8 cellular contexts compared by ENCODE assay signal in the genomic region with DNA sequence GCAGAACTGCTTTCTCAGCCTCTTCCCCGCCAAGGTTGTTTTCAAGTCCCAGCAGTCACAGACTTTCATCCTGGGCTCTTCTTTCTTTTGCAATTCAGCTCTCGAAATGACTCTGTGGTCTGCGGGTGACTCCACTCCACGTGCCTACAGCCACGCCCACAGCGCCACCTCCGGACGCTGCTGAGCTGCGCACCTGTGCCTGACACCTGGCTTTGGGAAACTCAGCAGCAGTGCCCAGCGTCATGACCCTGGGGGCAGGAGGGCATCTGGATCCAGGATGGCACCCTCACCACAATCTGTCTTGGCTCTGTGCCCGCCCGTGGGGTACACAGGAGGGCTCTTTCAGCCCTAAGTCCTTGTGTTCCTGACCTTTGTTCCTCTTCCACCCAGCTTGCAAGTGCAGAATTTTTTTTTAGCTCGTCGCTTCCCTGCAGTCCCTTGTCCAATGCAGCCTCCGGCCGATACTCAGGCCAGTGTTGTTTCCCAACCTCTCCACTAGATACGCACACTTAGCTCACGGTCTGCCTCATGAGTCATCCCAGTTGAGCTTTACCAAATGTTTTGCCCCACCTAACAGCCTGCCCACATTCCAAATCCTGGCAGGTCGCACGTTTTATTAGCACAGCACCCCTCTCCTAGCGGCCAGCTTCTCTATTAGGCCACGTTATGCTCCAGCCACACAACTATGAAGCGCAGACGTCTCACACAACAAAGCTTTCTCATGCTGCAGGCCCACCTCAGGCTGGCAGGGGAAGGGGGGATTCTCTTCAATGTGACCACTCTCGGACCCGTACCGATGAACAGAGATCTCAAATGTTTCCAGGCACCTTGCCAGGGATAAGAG. TPM values are rescaled to one million over a fixed set of nuclear protein-coding genes. Genes with fewer than 3 reads are reported as not detected.
A peak's percentile ranks its signal among the peaks of the same experiment; 100 is the strongest.
DNase-seq lines count a peak whose midpoint lies in the region; ATAC-seq, FAIRE-seq and TF ChIP-seq lines count a peak whose summit lies in the region.

No MANE protein-coding gene starts in this region.

- peaks cover 39% of the 10 kb centered on the region for H3K79me2 ChIP-seq in HepG2 (ENCODE audit: insufficient read depth, low read length)

- H3K27ac ChIP-seq in HepG2 (ENCODE audit: extremely low read length, insufficient read depth, low read length), result peak overlapping the region; percentile 80

- peak; percentile 49 for TF ChIP-seq RAD21 in HepG2 (CRISPR knock-in tag; IDR thresholded peaks at IDR 0.05)

- H3K27me3 ChIP-seq in HepG2 (ENCODE audit: control insufficient read depth in 1 of 2, insufficient read depth in 2 of 2, low read length in 2 of 2), result no peaks in the 10 kb centered on the region; a peak in 1 of 5 replicates

- TF ChIP-seq EP300 in HepG2 (IDR thresholded peaks at IDR 0.05; ENCODE audit: low read depth in 2 of 2, low read length in 2 of 2), result peak in 1 of 2 experiments; percentile 24; a peak in 2 of 4 replicates
- no peak for TF ChIP-seq EP300 in HepG2 (CRISPR knock-in tag; IDR thresholded peaks at IDR 0.05; ENCODE audit: borderline replicate concordance)

- peak overlapping the region; percentile 96 for H3K4me2 ChIP-seq in HepG2 (ENCODE audit: low read depth, low read length)

- no peaks in the 10 kb centered on the region for H3K9me3 ChIP-seq in HepG2 (ENCODE audit: low read length)

- H3K9ac ChIP-seq in HepG2 (ENCODE audit: insufficient read depth, low read depth, low read length), result peak overlapping the region; percentile 61

- ATAC-seq in HepG2 (peak; percentile 83), HG03460 (IDR thresholded peaks at IDR 0.05; ENCODE audit: unreplicated experiment) (no peak)

- TF ChIP-seq CTCF in astrocyte of the spinal cord (IDR thresholded peaks at IDR 0.05; ENCODE audit: low read depth, low read length), result no peak
- peak; percentile 91 for TF ChIP-seq CTCF in HepG2 (CRISPR knock-in tag; IDR thresholded peaks at IDR 0.05)

- in situ Hi-C loops in astrocyte of the spinal cord (cut with HindIII; ENCODE audit: low sequenced_read_pairs), result no loop called here
- in situ Hi-C loops in HepG2 (cut with HindIII; ENCODE audit: extremely low pct_ligation_motif_present, low pct_unique_long_range_greater_than_20kb), result no loop called here

- BruUV-seq in HepG2 (replicated peaks; lab: Mats Ljungman, UMichigan), result no TSS peak

- intact Hi-C loops in HepG2 (cut with micrococcal nuclease; ENCODE audit: unreplicated experiment), result loop anchor here (2.0 kb wide), 1 partner anchor 13 kb away; no protein-coding TSS in a partner anchor

- H3K4me1 ChIP-seq in HepG2 (ENCODE audit: insufficient read depth, low read length), result peaks cover 61% of the 10 kb centered on the region

- POLR2A ChIA-PET in HepG2 (lab: Yijun Ruan, JAX), result interaction anchor here (0.6 to 2.1 kb wide), 11 partner anchors 9 to 328 kb away, joined by 3 to 66 read pairs (median 7); a partner anchor contains a TSS

- H3K4me3 ChIP-seq in astrocyte of the spinal cord (ENCODE audit: low read depth, low read length) (no peak overlapping the region), HepG2 (replicated peaks in 1 of 3; ENCODE audit: insufficient read depth in 1 of 3, low read depth in 2 of 3, low read length in 3 of 3) (peak overlapping the region; percentile 33 to 63 (median 44))

- no peak overlapping the region for H2AFZ ChIP-seq in HepG2 (ENCODE audit: low read length)

- peaks cover 3 to 8% of the 10 kb centered on the region in 2 experiments; a peak in 4 of 5 replicates for H3K36me3 ChIP-seq in HepG2 (replicated peaks in 1 of 2; ENCODE audit: control insufficient read depth in 1 of 2, insufficient read depth in 2 of 2, low read length in 2 of 2)

- H4K20me1 ChIP-seq in HepG2 (ENCODE audit: insufficient read depth, low read length), result peaks cover 6% of the 10 kb centered on the region; the same call in 1 of the 2 replicates

- peak; percentile 99 for FAIRE-seq in HepG2 (lab: Jason Lieb, UNC)

- CTCF ChIA-PET in HepG2 (lab: Yijun Ruan, JAX; ENCODE audit: low intra/inter-chr PET ratio, low total read pairs), result interaction anchor here (0.7 to 1.3 kb wide), 3 partner anchors 12 to 25 kb away, joined by 3 to 7 read pairs (median 4); no protein-coding TSS in a partner anchor

- TF ChIP-seq POLR2A in HepG2 (IDR thresholded peaks at IDR 0.05; ENCODE audit: insufficient read depth in 1 of 2, low read depth in 2 of 2, low read length in 2 of 2), result peak in 1 of 2 experiments; percentile 48; a peak in 2 of 4 replicates

- WGBS in HepG2 (ENCODE audit: low lambda C conversion rate), result 4% methylated on average over 27 of the region's 27 CpGs

- DNase-seq in DMS53 treated with DMSO at 0.1 percent for 48 hours (lab: John Stamatoyannopoulos, UW; ENCODE audit: unreplicated experiment) (peak; percentile 71), HS-5 (ENCODE audit: low read depth) (peak; percentile 89), T-helper 2 cell (peak; percentile 52 to 92 (median 75)), astrocyte of the spinal cord (ENCODE audit: low read depth, low spot score) (peak; percentile 62), HepG2 (ENCODE audit: low spot score) (peak; percentile 96), globus pallidus (ENCODE audit: low spot score) (no peak)
- peak; percentile 79 for DNase-seq in stimulated activated naive CD4-positive, alpha-beta T cell treated with Interleukin-2 at 50 U/mL for 16 hours (lab: John Stamatoyannopoulos, UW)

RNA-seq across cellular contexts. Expression of a gene that starts 6.5 kb away (rescaled TPM):
- 16.5 and 32.4 TPM in 2 replicates for total RNA-seq in HepG2 (2016; rRNA removed; fragmentation: Illumina TruSeq; extraction: Trizol)
- total RNA-seq in HepG2 (2016; cell fraction: cytosol; rRNA removed; fragmentation: Illumina TruSeq; extraction: Trizol; ENCODE audit: low read depth), result 18.3 and 20.3 TPM in 2 replicates
- 16.1 and 35.0 TPM in 2 replicates for total RNA-seq in HepG2 (2016; cell fraction: insoluble cytoplasmic fraction; rRNA removed; fragmentation: Illumina TruSeq; extraction: Trizol)
- 28.2 and 28.4 TPM in 2 replicates for total RNA-seq in HepG2 (2016; cell fraction: membrane; rRNA removed; fragmentation: Illumina TruSeq; extraction: Trizol)
- total RNA-seq in HepG2 (2016; cell fraction: nucleus; rRNA removed; fragmentation: Illumina TruSeq; extraction: Trizol), result 26.3 and 36.2 TPM in 2 replicates
- 27.6 and 40.7 TPM in 2 replicates for polyA plus RNA-seq in HepG2 (2011; rRNA removed)
- polyA plus RNA-seq in HepG2 (2011; cell fraction: cytosol; rRNA removed), result 15.8 and 24.7 TPM in 2 replicates
- polyA plus RNA-seq in HepG2 (2011; cell fraction: nucleus; rRNA removed), result 157 and 173 TPM in 2 replicates
- polyA plus RNA-seq in HepG2 (2012), result 24.4 and 27.6 TPM in 2 replicates
- polyA plus RNA-seq in HepG2 (2016; cell fraction: cytosol; fragmentation: Illumina TruSeq; extraction: Trizol; ENCODE audit: low read depth), result 9.1 and 9.4 TPM in 2 replicates
- 17.4 and 18.2 TPM in 2 replicates for polyA plus RNA-seq in HepG2 (2016; cell fraction: insoluble cytoplasmic fraction; fragmentation: Illumina TruSeq; extraction: Trizol; ENCODE audit: low read depth)
- polyA plus RNA-seq in HepG2 (2016; cell fraction: membrane; fragmentation: Illumina TruSeq; extraction: Trizol; ENCODE audit: low read depth), result 15.5 and 17.2 TPM in 2 replicates
- polyA plus RNA-seq in HepG2 (2016; cell fraction: nucleus; fragmentation: Illumina TruSeq; extraction: Trizol; ENCODE audit: insufficient read depth, low read depth), result 59.4 and 61.4 TPM in 2 replicates
- polyA minus RNA-seq in HepG2 (2011; rRNA and poly(A)+ RNA removed; ENCODE audit: low replicate concordance), result 11.2 and 33.8 TPM in 2 replicates
- 10.8 TPM in 2 replicates for polyA minus RNA-seq in HepG2 (2011; cell fraction: cytosol; rRNA and poly(A)+ RNA removed)
- 50.0 and 57.6 TPM in 2 replicates for polyA minus RNA-seq in HepG2 (2011; cell fraction: nucleus; rRNA and poly(A)+ RNA removed)

RNA-seq across cellular contexts. Expression of a gene that starts 11.7 kb away (rescaled TPM):
- 13.0 and 27.6 TPM in 2 replicates for total RNA-seq in HepG2 (2016; rRNA removed; fragmentation: Illumina TruSeq; extraction: Trizol)
- total RNA-seq in HepG2 (2016; cell fraction: cytosol; rRNA removed; fragmentation: Illumina TruSeq; extraction: Trizol; ENCODE audit: low read depth), result 21.9 and 24.8 TPM in 2 replicates
- total RNA-seq in HepG2 (2016; cell fraction: insoluble cytoplasmic fraction; rRNA removed; fragmentation: Illumina TruSeq; extraction: Trizol), result 12.9 and 23.2 TPM in 2 replicates
- 50.1 and 53.8 TPM in 2 replicates for total RNA-seq in HepG2 (2016; cell fraction: membrane; rRNA removed; fragmentation: Illumina TruSeq; extraction: Trizol)
- total RNA-seq in HepG2 (2016; cell fraction: nucleus; rRNA removed; fragmentation: Illumina TruSeq; extraction: Trizol), result 17.5 and 21.9 TPM in 2 replicates
- 18.0 and 28.8 TPM in 2 replicates for polyA plus RNA-seq in HepG2 (2011; rRNA removed)
- polyA plus RNA-seq in HepG2 (2011; cell fraction: cytosol; rRNA removed), result 20.3 and 26.3 TPM in 2 replicates
- 94.3 and 114 TPM in 2 replicates for polyA plus RNA-seq in HepG2 (2011; cell fraction: nucleus; rRNA removed)
- polyA plus RNA-seq in HepG2 (2012), result 37.2 and 56.3 TPM in 2 replicates
- polyA plus RNA-seq in HepG2 (2016; cell fraction: cytosol; fragmentation: Illumina TruSeq; extraction: Trizol; ENCODE audit: low read depth), result 43.4 and 46.1 TPM in 2 replicates
- polyA plus RNA-seq in HepG2 (2016; cell fraction: insoluble cytoplasmic fraction; fragmentation: Illumina TruSeq; extraction: Trizol; ENCODE audit: low read depth), result 40.1 and 49.6 TPM in 2 replicates
- 85.0 and 102 TPM in 2 replicates for polyA plus RNA-seq in HepG2 (2016; cell fraction: membrane; fragmentation: Illumina TruSeq; extraction: Trizol; ENCODE audit: low read depth)
- 57.9 and 59.3 TPM in 2 replicates for polyA plus RNA-seq in HepG2 (2016; cell fraction: nucleus; fragmentation: Illumina TruSeq; extraction: Trizol; ENCODE audit: insufficient read depth, low read depth)
- polyA minus RNA-seq in HepG2 (2011; rRNA and poly(A)+ RNA removed; ENCODE audit: low replicate concordance), result 15.3 and 64.5 TPM in 2 replicates
- polyA minus RNA-seq in HepG2 (2011; cell fraction: cytosol; rRNA and poly(A)+ RNA removed), result 55.0 and 57.6 TPM in 2 replicates
- polyA minus RNA-seq in HepG2 (2011; cell fraction: nucleus; rRNA and poly(A)+ RNA removed), result 18.6 and 21.0 TPM in 2 replicates

RNA-seq across cellular contexts. Expression of a gene that starts 19.8 kb away (rescaled TPM):
- total RNA-seq in HepG2 (2016; rRNA removed; fragmentation: Illumina TruSeq; extraction: Trizol), result 2.5 and 5.2 TPM in 2 replicates
- 4.5 and 4.9 TPM in 2 replicates for total RNA-seq in HepG2 (2016; cell fraction: cytosol; rRNA removed; fragmentation: Illumina TruSeq; extraction: Trizol; ENCODE audit: low read depth)
- 2.9 and 5.6 TPM in 2 replicates for total RNA-seq in HepG2 (2016; cell fraction: insoluble cytoplasmic fraction; rRNA removed; fragmentation: Illumina TruSeq; extraction: Trizol)
- 6.2 and 6.3 TPM in 2 replicates for total RNA-seq in HepG2 (2016; cell fraction: membrane; rRNA removed; fragmentation: Illumina TruSeq; extraction: Trizol)
- 7.1 TPM in 2 replicates for total RNA-seq in HepG2 (2016; cell fraction: nucleus; rRNA removed; fragmentation: Illumina TruSeq; extraction: Trizol)
- 6.7 and 8.6 TPM in 2 replicates for polyA plus RNA-seq in HepG2 (2011; rRNA removed)
- polyA plus RNA-seq in HepG2 (2011; cell fraction: cytosol; rRNA removed), result 3.4 and 4.1 TPM in 2 replicates
- polyA plus RNA-seq in HepG2 (2011; cell fraction: nucleus; rRNA removed), result 6.6 and 6.7 TPM in 2 replicates
- 5.4 and 6.8 TPM in 2 replicates for polyA plus RNA-seq in HepG2 (2012)
- 4.9 and 6.2 TPM in 2 replicates for polyA plus RNA-seq in HepG2 (2016; cell fraction: cytosol; fragmentation: Illumina TruSeq; extraction: Trizol; ENCODE audit: low read depth)
- 3.9 and 4.1 TPM in 2 replicates for polyA plus RNA-seq in HepG2 (2016; cell fraction: insoluble cytoplasmic fraction; fragmentation: Illumina TruSeq; extraction: Trizol; ENCODE audit: low read depth)
- polyA plus RNA-seq in HepG2 (2016; cell fraction: membrane; fragmentation: Illumina TruSeq; extraction: Trizol; ENCODE audit: low read depth), result 5.5 and 7.1 TPM in 2 replicates
- polyA plus RNA-seq in HepG2 (2016; cell fraction: nucleus; fragmentation: Illumina TruSeq; extraction: Trizol; ENCODE audit: insufficient read depth, low read depth), result 11.1 and 15.5 TPM in 2 replicates
- polyA minus RNA-seq in HepG2 (2011; rRNA and poly(A)+ RNA removed; ENCODE audit: low replicate concordance), result 2.8 and 4.2 TPM in 2 replicates
- polyA minus RNA-seq in HepG2 (2011; cell fraction: cytosol; rRNA and poly(A)+ RNA removed), result 1.7 and 2.2 TPM in 2 replicates
- 11.5 and 12.3 TPM in 2 replicates for polyA minus RNA-seq in HepG2 (2011; cell fraction: nucleus; rRNA and poly(A)+ RNA removed)

RNA-seq across cellular contexts. Expression of a gene that starts 22.2 kb away (rescaled TPM):
- total RNA-seq in HepG2 (2016; rRNA removed; fragmentation: Illumina TruSeq; extraction: Trizol), result 7.3 and 11.7 TPM in 2 replicates
- total RNA-seq in HepG2 (2016; cell fraction: cytosol; rRNA removed; fragmentation: Illumina TruSeq; extraction: Trizol; ENCODE audit: low read depth), result 9.7 and 12.6 TPM in 2 replicates
- 8.8 and 12.4 TPM in 2 replicates for total RNA-seq in HepG2 (2016; cell fraction: insoluble cytoplasmic fraction; rRNA removed; fragmentation: Illumina TruSeq; extraction: Trizol)
- 10.6 and 11.9 TPM in 2 replicates for total RNA-seq in HepG2 (2016; cell fraction: membrane; rRNA removed; fragmentation: Illumina TruSeq; extraction: Trizol)
- 23.2 and 30.1 TPM in 2 replicates for total RNA-seq in HepG2 (2016; cell fraction: nucleus; rRNA removed; fragmentation: Illumina TruSeq; extraction: Trizol)
- 18.8 and 20.5 TPM in 2 replicates for polyA plus RNA-seq in HepG2 (2011; rRNA removed)
- 11.7 and 12.1 TPM in 2 replicates for polyA plus RNA-seq in HepG2 (2011; cell fraction: cytosol; rRNA removed)
- polyA plus RNA-seq in HepG2 (2011; cell fraction: nucleus; rRNA removed), result 55.1 and 66.4 TPM in 2 replicates
- polyA plus RNA-seq in HepG2 (2012), result 8.0 and 8.9 TPM in 2 replicates
- polyA plus RNA-seq in HepG2 (2016; cell fraction: cytosol; fragmentation: Illumina TruSeq; extraction: Trizol; ENCODE audit: low read depth), result 2.6 and 3.4 TPM in 2 replicates
- 7.8 and 8.8 TPM in 2 replicates for polyA plus RNA-seq in HepG2 (2016; cell fraction: insoluble cytoplasmic fraction; fragmentation: Illumina TruSeq; extraction: Trizol; ENCODE audit: low read depth)
- 4.9 and 6.3 TPM in 2 replicates for polyA plus RNA-seq in HepG2 (2016; cell fraction: membrane; fragmentation: Illumina TruSeq; extraction: Trizol; ENCODE audit: low read depth)
- 30.4 and 35.4 TPM in 2 replicates for polyA plus RNA-seq in HepG2 (2016; cell fraction: nucleus; fragmentation: Illumina TruSeq; extraction: Trizol; ENCODE audit: insufficient read depth, low read depth)
- 41.3 and 43.1 TPM in 2 replicates for polyA minus RNA-seq in HepG2 (2011; rRNA and poly(A)+ RNA removed; ENCODE audit: low replicate concordance)
- 6.0 and 6.9 TPM in 2 replicates for polyA minus RNA-seq in HepG2 (2011; cell fraction: cytosol; rRNA and poly(A)+ RNA removed)
- 52.8 and 56.1 TPM in 2 replicates for polyA minus RNA-seq in HepG2 (2011; cell fraction: nucleus; rRNA and poly(A)+ RNA removed)

RNA-seq across cellular contexts. Expression of a gene that starts 45.3 kb away (rescaled TPM):
- 21.6 and 27.1 TPM in 2 replicates for total RNA-seq in HepG2 (2016; rRNA removed; fragmentation: Illumina TruSeq; extraction: Trizol)
- 10.2 and 10.8 TPM in 2 replicates for total RNA-seq in HepG2 (2016; cell fraction: cytosol; rRNA removed; fragmentation: Illumina TruSeq; extraction: Trizol; ENCODE audit: low read depth)
- total RNA-seq in HepG2 (2016; cell fraction: insoluble cytoplasmic fraction; rRNA removed; fragmentation: Illumina TruSeq; extraction: Trizol), result 21.3 and 26.9 TPM in 2 replicates
- 25.5 and 33.7 TPM in 2 replicates for total RNA-seq in HepG2 (2016; cell fraction: membrane; rRNA removed; fragmentation: Illumina TruSeq; extraction: Trizol)
- total RNA-seq in HepG2 (2016; cell fraction: nucleus; rRNA removed; fragmentation: Illumina TruSeq; extraction: Trizol), result 19.4 and 20.1 TPM in 2 replicates
- polyA plus RNA-seq in HepG2 (2011; rRNA removed), result 44.2 and 60.8 TPM in 2 replicates
- 37.9 and 80.2 TPM in 2 replicates for polyA plus RNA-seq in HepG2 (2011; cell fraction: cytosol; rRNA removed)
- 150 and 165 TPM in 2 replicates for polyA plus RNA-seq in HepG2 (2011; cell fraction: nucleus; rRNA removed)
- polyA plus RNA-seq in HepG2 (2012), result 34.0 and 39.9 TPM in 2 replicates
- polyA plus RNA-seq in HepG2 (2016; cell fraction: cytosol; fragmentation: Illumina TruSeq; extraction: Trizol; ENCODE audit: low read depth), result 6.5 and 7.6 TPM in 2 replicates
- polyA plus RNA-seq in HepG2 (2016; cell fraction: insoluble cytoplasmic fraction; fragmentation: Illumina TruSeq; extraction: Trizol; ENCODE audit: low read depth), result 14.4 and 15.8 TPM in 2 replicates
- 17.8 and 17.9 TPM in 2 replicates for polyA plus RNA-seq in HepG2 (2016; cell fraction: membrane; fragmentation: Illumina TruSeq; extraction: Trizol; ENCODE audit: low read depth)
- 29.6 and 37.8 TPM in 2 replicates for polyA plus RNA-seq in HepG2 (2016; cell fraction: nucleus; fragmentation: Illumina TruSeq; extraction: Trizol; ENCODE audit: insufficient read depth, low read depth)
- 0.14 and 219 TPM in 2 replicates for polyA minus RNA-seq in HepG2 (2011; rRNA and poly(A)+ RNA removed; ENCODE audit: low replicate concordance)
- 44.3 and 46.7 TPM in 2 replicates for polyA minus RNA-seq in HepG2 (2011; cell fraction: cytosol; rRNA and poly(A)+ RNA removed)
- polyA minus RNA-seq in HepG2 (2011; cell fraction: nucleus; rRNA and poly(A)+ RNA removed), result 30.9 and 33.3 TPM in 2 replicates
